ENCODE assay signal across 3 cellular contexts in the genomic region with DNA sequence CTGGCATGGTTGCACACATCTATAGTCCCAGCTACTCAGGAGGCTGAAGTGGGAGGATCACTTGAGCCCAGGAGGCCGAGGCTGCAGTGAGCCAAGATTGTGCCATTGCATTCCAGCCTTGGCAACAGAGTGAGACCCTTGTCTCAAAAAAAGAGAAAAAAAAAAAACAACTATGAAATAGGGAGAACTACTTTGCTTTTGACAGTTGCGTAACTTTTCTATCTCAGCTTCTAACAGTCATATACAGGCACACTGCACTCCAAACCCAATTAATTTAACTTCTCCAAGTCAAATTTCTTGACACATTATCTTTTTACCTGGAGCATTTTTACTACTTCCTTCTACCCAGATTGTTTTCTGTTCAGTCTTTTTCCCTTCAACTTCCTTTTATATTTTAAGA.
A peak's percentile ranks its signal among the peaks of the same experiment; 100 is the strongest.
TF ChIP-seq lines count a peak whose summit lies in the region.

No MANE protein-coding gene starts in this region.

TF ChIP-seq in HepG2, 621 proteins besides CTCF, POLR2A, EP300 and RAD21:
- no peak for TF ChIP-seq ELF4 (CRISPR knock-in tag; IDR thresholded peaks at IDR 0.05; ENCODE audit: borderline replicate concordance)
- TF ChIP-seq CEBPB (IDR thresholded peaks at IDR 0.05; ENCODE audit: borderline replicate concordance, low read depth, low read length): peak; percentile 69

TF ChIP-seq in IMR-90, 13 proteins besides CTCF, POLR2A, EP300 and RAD21:
- TF ChIP-seq, protein P1, sequence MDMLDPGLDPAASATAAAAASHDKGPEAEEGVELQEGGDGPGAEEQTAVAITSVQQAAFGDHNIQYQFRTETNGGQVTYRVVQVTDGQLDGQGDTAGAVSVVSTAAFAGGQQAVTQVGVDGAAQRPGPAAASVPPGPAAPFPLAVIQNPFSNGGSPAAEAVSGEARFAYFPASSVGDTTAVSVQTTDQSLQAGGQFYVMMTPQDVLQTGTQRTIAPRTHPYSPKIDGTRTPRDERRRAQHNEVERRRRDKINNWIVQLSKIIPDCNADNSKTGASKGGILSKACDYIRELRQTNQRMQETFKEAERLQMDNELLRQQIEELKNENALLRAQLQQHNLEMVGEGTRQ (IDR thresholded peaks at IDR 0.05; ENCODE audit: low read depth, low read length): no peak
- TF ChIP-seq NFE2L2 (IDR thresholded peaks at IDR 0.05; ENCODE audit: low read depth, low read length) (no peak), MAZ (IDR thresholded peaks at IDR 0.05; ENCODE audit: borderline replicate concordance, low read depth, low read length) (no peak), CEBPB (IDR thresholded peaks at IDR 0.05; ENCODE audit: low read depth, low read length) (peak; percentile 59; the same call in 1 of the 2 replicates), RFX5 (IDR thresholded peaks at IDR 0.05; ENCODE audit: low read depth, low read length) (no peak), BHLHE40 (IDR thresholded peaks at IDR 0.05; ENCODE audit: low read depth, low read length) (no peak)

TF ChIP-seq in H1, 55 proteins besides CTCF, POLR2A, EP300 and RAD21:
- TF ChIP-seq CEBPB (IDR thresholded peaks at IDR 0.05; ENCODE audit: low read depth, low read length): peak; percentile 34; the same call in 1 of the 2 replicates
- no peak for TF ChIP-seq TEAD4 (IDR thresholded peaks at IDR 0.05; ENCODE audit: low read depth, low read length)
- TF ChIP-seq EGR1 (IDR thresholded peaks at IDR 0.05; ENCODE audit: borderline replicate concordance, low read depth, low read length): no peak
- TF ChIP-seq POU5F1 (IDR thresholded peaks at IDR 0.05; ENCODE audit: low read depth, low read length): no peak
- TF ChIP-seq, protein P2, sequence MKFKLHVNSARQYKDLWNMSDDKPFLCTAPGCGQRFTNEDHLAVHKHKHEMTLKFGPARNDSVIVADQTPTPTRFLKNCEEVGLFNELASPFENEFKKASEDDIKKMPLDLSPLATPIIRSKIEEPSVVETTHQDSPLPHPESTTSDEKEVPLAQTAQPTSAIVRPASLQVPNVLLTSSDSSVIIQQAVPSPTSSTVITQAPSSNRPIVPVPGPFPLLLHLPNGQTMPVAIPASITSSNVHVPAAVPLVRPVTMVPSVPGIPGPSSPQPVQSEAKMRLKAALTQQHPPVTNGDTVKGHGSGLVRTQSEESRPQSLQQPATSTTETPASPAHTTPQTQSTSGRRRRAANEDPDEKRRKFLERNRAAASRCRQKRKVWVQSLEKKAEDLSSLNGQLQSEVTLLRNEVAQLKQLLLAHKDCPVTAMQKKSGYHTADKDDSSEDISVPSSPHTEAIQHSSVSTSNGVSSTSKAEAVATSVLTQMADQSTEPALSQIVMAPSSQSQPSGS (IDR thresholded peaks at IDR 0.05; ENCODE audit: low read length): no peak
- no peak for TF ChIP-seq HDAC6 (IDR thresholded peaks at IDR 0.05; ENCODE audit: low read depth, low read length)
TF ChIP-seq in H1: peak in this region for 1.
